ENCODE assay signal across 1 cellular context in the genomic region with DNA sequence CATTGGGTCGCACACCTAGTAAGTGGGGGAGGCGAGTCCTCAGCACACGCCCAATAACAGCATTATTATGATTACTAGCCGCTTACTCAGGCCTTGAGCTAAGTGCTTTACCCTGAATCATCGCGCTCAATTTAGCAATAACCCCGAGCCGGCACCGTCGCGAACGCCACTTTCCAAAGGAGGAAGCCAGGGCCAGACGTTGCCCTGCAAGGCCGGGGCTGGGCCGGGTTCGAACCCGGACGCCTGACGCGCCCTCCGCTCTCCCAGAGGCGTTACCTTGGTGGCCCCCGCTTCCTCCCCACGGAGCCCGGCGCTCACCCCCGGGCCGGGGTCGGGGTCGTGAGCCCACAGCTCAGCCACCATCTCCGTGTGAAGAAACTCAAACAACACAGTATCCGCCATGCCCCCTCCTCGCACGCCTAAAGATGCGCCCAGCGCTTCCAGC.
TF ChIP-seq lines count a peak whose summit lies in the region.

A gene with protein sequence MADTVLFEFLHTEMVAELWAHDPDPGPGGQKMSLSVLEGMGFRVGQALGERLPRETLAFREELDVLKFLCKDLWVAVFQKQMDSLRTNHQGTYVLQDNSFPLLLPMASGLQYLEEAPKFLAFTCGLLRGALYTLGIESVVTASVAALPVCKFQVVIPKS (minus strand): TSS at position 421 of the 445 bp plus-strand sequence. CDS start 19 bp downstream, at position 402.

TF ChIP-seq in HepG2, 621 proteins besides CTCF, POLR2A, EP300 and RAD21 (continued from another document and continues in another):
- TF ChIP-seq, protein P1, sequence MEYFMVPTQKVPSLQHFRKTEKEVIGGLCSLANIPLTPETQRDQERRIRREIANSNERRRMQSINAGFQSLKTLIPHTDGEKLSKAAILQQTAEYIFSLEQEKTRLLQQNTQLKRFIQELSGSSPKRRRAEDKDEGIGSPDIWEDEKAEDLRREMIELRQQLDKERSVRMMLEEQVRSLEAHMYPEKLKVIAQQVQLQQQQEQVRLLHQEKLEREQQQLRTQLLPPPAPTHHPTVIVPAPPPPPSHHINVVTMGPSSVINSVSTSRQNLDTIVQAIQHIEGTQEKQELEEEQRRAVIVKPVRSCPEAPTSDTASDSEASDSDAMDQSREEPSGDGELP (IDR thresholded peaks at IDR 0.05; ENCODE audit: borderline replicate concordance, low read depth): no peak
- TF ChIP-seq, protein P2, sequence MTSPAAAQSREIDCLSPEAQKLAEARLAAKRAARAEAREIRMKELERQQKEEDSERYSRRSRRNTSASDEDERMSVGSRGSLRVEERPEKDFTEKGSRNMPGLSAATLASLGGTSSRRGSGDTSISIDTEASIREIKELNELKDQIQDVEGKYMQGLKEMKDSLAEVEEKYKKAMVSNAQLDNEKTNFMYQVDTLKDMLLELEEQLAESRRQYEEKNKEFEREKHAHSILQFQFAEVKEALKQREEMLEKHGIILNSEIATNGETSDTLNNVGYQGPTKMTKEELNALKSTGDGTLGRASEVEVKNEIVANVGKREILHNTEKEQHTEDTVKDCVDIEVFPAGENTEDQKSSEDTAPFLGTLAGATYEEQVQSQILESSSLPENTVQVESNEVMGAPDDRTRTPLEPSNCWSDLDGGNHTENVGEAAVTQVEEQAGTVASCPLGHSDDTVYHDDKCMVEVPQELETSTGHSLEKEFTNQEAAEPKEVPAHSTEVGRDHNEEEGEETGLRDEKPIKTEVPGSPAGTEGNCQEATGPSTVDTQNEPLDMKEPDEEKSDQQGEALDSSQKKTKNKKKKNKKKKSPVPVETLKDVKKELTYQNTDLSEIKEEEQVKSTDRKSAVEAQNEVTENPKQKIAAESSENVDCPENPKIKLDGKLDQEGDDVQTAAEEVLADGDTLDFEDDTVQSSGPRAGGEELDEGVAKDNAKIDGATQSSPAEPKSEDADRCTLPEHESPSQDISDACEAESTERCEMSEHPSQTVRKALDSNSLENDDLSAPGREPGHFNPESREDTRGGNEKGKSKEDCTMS (CRISPR knock-in tag; conservative IDR thresholded peaks at IDR 0.05): no peak
- TF ChIP-seq ZFP82 (CRISPR knock-in tag; IDR thresholded peaks at IDR 0.05; ENCODE audit: borderline replicate concordance) (no peak; the same call in 1 of the 2 replicates), ZNF768 (CRISPR knock-in tag; IDR thresholded peaks at IDR 0.05) (peak; percentile 67; the same call in 1 of the 2 replicates), ZNF543 (CRISPR knock-in tag; IDR thresholded peaks at IDR 0.05) (no peak), PITX1 (CRISPR knock-in tag; IDR thresholded peaks at IDR 0.05) (no peak; the same call in 1 of the 2 replicates), MED13 (CRISPR knock-in tag; IDR thresholded peaks at IDR 0.05) (no peak), ZC3H13 (CRISPR knock-in tag; IDR thresholded peaks at IDR 0.05) (no peak; the same call in 1 of the 2 replicates), FOXC1 (CRISPR knock-in tag; IDR thresholded peaks at IDR 0.05; ENCODE audit: borderline replicate concordance) (no peak; the same call in 1 of the 2 replicates), DR1 (CRISPR knock-in tag; IDR thresholded peaks at IDR 0.05) (no peak), NFRKB (IDR thresholded peaks at IDR 0.05) (no peak), FOXO1 (CRISPR knock-in tag; IDR thresholded peaks at IDR 0.05) (no peak), MTA1 (CRISPR knock-in tag; IDR thresholded peaks at IDR 0.05; ENCODE audit: borderline replicate concordance) (no peak), NFKB2 (CRISPR knock-in tag; IDR thresholded peaks at IDR 0.05; ENCODE audit: borderline replicate concordance) (no peak), ZNF792 (CRISPR knock-in tag; IDR thresholded peaks at IDR 0.05) (peak; percentile 62; the same call in 1 of the 2 replicates), JUN (CRISPR knock-in tag; IDR thresholded peaks at IDR 0.05) (no peak), ZNF230 (CRISPR knock-in tag; IDR thresholded peaks at IDR 0.05) (no peak), EZH2 (conservative IDR thresholded peaks at IDR 0.05; ENCODE audit: low read depth, low read length) (no peak), ZNF891 (CRISPR knock-in tag; IDR thresholded peaks at IDR 0.05) (no peak), KLF13 (CRISPR knock-in tag; IDR thresholded peaks at IDR 0.05) (no peak), ZNF572 (CRISPR knock-in tag; IDR thresholded peaks at IDR 0.05) (no peak), KDM1A (CRISPR knock-in tag; IDR thresholded peaks at IDR 0.05) (no peak), NFYC (CRISPR knock-in tag; IDR thresholded peaks at IDR 0.05) (no peak), CCDC6 (CRISPR knock-in tag; IDR thresholded peaks at IDR 0.05) (no peak), GPN1 (CRISPR knock-in tag; IDR thresholded peaks at IDR 0.05; ENCODE audit: borderline replicate concordance) (no peak), SMC3 (IDR thresholded peaks at IDR 0.05; ENCODE audit: low read length) (no peak), RXRA (CRISPR knock-in tag; IDR thresholded peaks at IDR 0.05) (peak; percentile 55; the same call in 1 of the 2 replicates), SAP130 (CRISPR knock-in tag; IDR thresholded peaks at IDR 0.05; ENCODE audit: low read depth) (no peak), FOXA1 (IDR thresholded peaks at IDR 0.05) (no peak), FOXA1 (CRISPR knock-in tag; IDR thresholded peaks at IDR 0.05) (no peak), ZSCAN12 (CRISPR knock-in tag; IDR thresholded peaks at IDR 0.05) (no peak), RORA (CRISPR knock-in tag; IDR thresholded peaks at IDR 0.05) (no peak), ZNF703 (CRISPR knock-in tag; IDR thresholded peaks at IDR 0.05; ENCODE audit: borderline replicate concordance) (no peak), ZNF724P (CRISPR knock-in tag; IDR thresholded peaks at IDR 0.05; ENCODE audit: borderline replicate concordance) (no peak), POLR2AphosphoS5 (IDR thresholded peaks at IDR 0.05; ENCODE audit: low read depth, low read length) (peak; percentile 74), ZNF607 (CRISPR knock-in tag; IDR thresholded peaks at IDR 0.05; ENCODE audit: borderline replicate concordance) (no peak)
- TF ChIP-seq, protein P3, sequence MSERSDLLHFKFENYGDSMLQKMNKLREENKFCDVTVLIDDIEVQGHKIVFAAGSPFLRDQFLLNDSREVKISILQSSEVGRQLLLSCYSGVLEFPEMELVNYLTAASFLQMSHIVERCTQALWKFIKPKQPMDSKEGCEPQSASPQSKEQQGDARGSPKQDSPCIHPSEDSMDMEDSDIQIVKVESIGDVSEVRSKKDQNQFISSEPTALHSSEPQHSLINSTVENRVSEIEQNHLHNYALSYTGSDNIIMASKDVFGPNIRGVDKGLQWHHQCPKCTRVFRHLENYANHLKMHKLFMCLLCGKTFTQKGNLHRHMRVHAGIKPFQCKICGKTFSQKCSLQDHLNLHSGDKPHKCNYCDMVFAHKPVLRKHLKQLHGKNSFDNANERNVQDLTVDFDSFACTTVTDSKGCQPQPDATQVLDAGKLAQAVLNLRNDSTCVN (CRISPR knock-in tag; IDR thresholded peaks at IDR 0.05; ENCODE audit: borderline replicate concordance): no peak
- TF ChIP-seq, protein P4, sequence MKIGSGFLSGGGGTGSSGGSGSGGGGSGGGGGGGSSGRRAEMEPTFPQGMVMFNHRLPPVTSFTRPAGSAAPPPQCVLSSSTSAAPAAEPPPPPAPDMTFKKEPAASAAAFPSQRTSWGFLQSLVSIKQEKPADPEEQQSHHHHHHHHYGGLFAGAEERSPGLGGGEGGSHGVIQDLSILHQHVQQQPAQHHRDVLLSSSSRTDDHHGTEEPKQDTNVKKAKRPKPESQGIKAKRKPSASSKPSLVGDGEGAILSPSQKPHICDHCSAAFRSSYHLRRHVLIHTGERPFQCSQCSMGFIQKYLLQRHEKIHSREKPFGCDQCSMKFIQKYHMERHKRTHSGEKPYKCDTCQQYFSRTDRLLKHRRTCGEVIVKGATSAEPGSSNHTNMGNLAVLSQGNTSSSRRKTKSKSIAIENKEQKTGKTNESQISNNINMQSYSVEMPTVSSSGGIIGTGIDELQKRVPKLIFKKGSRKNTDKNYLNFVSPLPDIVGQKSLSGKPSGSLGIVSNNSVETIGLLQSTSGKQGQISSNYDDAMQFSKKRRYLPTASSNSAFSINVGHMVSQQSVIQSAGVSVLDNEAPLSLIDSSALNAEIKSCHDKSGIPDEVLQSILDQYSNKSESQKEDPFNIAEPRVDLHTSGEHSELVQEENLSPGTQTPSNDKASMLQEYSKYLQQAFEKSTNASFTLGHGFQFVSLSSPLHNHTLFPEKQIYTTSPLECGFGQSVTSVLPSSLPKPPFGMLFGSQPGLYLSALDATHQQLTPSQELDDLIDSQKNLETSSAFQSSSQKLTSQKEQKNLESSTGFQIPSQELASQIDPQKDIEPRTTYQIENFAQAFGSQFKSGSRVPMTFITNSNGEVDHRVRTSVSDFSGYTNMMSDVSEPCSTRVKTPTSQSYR (CRISPR knock-in tag; IDR thresholded peaks at IDR 0.05; ENCODE audit: borderline replicate concordance): no peak
- TF ChIP-seq, protein P5, sequence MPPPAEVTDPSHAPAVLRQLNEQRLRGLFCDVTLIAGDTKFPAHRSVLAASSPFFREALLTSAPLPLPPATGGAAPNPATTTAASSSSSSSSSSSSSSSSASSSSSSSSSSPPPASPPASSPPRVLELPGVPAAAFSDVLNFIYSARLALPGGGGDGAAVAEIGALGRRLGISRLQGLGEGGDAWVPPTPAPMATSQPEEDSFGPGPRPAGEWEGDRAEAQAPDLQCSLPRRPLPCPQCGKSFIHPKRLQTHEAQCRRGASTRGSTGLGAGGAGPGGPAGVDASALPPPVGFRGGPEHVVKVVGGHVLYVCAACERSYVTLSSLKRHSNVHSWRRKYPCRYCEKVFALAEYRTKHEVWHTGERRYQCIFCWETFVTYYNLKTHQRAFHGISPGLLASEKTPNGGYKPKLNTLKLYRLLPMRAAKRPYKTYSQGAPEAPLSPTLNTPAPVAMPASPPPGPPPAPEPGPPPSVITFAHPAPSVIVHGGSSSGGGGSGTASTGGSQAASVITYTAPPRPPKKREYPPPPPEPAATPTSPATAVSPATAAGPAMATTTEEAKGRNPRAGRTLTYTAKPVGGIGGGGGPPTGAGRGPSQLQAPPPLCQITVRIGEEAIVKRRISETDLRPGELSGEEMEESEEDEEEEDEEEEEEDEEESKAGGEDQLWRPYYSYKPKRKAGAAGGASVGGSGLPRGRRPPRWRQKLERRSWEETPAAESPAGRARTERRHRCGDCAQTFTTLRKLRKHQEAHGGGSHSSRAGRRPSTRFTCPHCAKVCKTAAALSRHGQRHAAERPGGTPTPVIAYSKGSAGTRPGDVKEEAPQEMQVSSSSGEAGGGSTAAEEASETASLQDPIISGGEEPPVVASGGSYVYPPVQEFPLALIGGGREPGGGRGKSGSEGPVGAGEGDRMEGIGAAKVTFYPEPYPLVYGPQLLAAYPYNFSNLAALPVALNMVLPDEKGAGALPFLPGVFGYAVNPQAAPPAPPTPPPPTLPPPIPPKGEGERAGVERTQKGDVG (CRISPR knock-in tag; IDR thresholded peaks at IDR 0.05; ENCODE audit: borderline replicate concordance): no peak
- TF ChIP-seq, protein P6, sequence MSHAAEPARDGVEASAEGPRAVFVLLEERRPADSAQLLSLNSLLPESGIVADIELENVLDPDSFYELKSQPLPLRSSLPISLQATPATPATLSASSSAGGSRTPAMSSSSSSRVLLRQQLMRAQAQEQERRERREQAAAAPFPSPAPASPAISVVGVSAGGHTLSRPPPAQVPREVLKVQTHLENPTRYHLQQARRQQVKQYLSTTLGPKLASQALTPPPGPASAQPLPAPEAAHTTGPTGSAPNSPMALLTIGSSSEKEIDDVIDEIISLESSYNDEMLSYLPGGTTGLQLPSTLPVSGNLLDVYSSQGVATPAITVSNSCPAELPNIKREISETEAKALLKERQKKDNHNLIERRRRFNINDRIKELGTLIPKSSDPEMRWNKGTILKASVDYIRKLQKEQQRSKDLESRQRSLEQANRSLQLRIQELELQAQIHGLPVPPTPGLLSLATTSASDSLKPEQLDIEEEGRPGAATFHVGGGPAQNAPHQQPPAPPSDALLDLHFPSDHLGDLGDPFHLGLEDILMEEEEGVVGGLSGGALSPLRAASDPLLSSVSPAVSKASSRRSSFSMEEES (CRISPR knock-in tag; IDR thresholded peaks at IDR 0.05): no peak
- TF ChIP-seq, protein P7, sequence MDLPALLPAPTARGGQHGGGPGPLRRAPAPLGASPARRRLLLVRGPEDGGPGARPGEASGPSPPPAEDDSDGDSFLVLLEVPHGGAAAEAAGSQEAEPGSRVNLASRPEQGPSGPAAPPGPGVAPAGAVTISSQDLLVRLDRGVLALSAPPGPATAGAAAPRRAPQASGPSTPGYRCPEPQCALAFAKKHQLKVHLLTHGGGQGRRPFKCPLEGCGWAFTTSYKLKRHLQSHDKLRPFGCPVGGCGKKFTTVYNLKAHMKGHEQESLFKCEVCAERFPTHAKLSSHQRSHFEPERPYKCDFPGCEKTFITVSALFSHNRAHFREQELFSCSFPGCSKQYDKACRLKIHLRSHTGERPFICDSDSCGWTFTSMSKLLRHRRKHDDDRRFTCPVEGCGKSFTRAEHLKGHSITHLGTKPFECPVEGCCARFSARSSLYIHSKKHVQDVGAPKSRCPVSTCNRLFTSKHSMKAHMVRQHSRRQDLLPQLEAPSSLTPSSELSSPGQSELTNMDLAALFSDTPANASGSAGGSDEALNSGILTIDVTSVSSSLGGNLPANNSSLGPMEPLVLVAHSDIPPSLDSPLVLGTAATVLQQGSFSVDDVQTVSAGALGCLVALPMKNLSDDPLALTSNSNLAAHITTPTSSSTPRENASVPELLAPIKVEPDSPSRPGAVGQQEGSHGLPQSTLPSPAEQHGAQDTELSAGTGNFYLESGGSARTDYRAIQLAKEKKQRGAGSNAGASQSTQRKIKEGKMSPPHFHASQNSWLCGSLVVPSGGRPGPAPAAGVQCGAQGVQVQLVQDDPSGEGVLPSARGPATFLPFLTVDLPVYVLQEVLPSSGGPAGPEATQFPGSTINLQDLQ (CRISPR knock-in tag; IDR thresholded peaks at IDR 0.05): no peak
- TF ChIP-seq, protein P8, sequence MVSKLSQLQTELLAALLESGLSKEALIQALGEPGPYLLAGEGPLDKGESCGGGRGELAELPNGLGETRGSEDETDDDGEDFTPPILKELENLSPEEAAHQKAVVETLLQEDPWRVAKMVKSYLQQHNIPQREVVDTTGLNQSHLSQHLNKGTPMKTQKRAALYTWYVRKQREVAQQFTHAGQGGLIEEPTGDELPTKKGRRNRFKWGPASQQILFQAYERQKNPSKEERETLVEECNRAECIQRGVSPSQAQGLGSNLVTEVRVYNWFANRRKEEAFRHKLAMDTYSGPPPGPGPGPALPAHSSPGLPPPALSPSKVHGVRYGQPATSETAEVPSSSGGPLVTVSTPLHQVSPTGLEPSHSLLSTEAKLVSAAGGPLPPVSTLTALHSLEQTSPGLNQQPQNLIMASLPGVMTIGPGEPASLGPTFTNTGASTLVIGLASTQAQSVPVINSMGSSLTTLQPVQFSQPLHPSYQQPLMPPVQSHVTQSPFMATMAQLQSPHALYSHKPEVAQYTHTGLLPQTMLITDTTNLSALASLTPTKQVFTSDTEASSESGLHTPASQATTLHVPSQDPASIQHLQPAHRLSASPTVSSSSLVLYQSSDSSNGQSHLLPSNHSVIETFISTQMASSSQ (IDR thresholded peaks at IDR 0.05; ENCODE audit: low read depth): no peak
- TF ChIP-seq, protein P8 (CRISPR knock-in tag; IDR thresholded peaks at IDR 0.05; ENCODE audit: borderline replicate concordance): no peak
